8 cellular contexts compared by ENCODE assay signal in the genomic region with DNA sequence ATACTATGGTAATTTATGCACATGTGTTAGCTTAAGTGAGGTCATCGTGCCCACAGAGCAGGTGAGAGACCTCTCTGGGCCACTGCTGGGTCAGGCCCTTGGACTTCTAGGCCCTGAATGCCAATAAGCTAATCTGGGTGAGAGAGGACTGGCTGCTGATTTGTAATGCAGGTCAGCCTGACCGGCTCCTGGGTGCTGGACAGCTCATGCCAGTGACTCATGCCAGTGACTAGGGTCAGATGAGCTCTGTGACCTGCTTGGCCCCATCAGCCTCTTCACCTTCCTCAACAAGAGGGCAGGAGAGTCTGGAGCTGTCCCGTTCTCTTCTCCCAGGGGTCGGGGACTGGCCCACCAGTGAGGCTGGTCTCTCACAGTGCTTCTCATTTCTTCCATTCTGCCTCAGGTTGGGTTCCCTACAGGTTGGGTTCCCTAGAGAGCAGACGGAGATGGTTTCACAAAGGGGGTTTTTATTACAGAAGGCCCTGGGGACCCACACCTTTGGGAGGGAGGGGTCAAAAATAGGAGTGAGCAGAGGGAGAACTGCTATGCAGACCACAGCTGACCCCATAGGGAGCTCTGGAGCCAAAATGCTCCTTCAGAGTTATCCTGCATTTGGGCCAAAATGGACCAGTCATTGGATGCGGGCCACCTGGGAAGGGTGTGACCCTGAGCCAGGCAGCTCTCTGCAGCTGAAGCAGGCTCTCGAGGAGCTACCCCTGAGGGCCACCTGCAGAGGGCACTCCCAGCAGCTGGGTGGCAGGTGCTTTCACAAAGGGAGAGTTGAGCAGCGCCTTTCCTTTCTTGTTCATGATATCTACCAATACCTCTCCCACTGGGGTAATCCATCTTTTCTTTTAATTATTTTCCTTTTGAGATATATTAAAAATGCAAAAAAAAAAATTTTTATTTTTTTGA. TPM values are rescaled to one million over a fixed set of nuclear protein-coding genes. Genes with fewer than 3 reads are reported as not detected.
DNase-seq lines count a peak whose midpoint lies in the region; TF ChIP-seq lines count a peak whose summit lies in the region.

No MANE protein-coding gene starts in this region.

- peaks cover 2 to 51% (median 37%) of the 10 kb centered on the region in 5 donors for H3K4me1 ChIP-seq in subcutaneous abdominal adipose tissue (ENCODE audit: control insufficient read depth in 5 of 5, insufficient read depth in 5 of 5, low read length in 5 of 5)
- peaks cover 28% of the 10 kb centered on the region for H3K4me1 ChIP-seq in suprapubic skin

- peak; percentile 32 for DNase-seq in stimulated activated CD4-positive, alpha-beta T cell treated with anti-CD3 and anti-CD28 coated beads, Interleukin-15, amount 100 ng/mL, for 24 hours
- DNase-seq in stimulated activated CD4-positive, alpha-beta T cell treated with anti-CD3 and anti-CD28 coated beads, Interleukin-12 subunit alpha, Interleukin-12 subunit beta, amount 100 ng/mL, for 4 hours: no peak
- DNase-seq in NCI-H510A (lab: John Stamatoyannopoulos, UW): peak; percentile 65
- peak; percentile 54 for DNase-seq in amniotic epithelial cell (ENCODE audit: low read depth)
- no peak for DNase-seq in NCI-H2227 (lab: John Stamatoyannopoulos, UW; ENCODE audit: unreplicated experiment)
- no peak for DNase-seq in suprapubic skin (ENCODE audit: low spot score in 2 of 2)
- no peak for DNase-seq in mesenteric fat pad (ENCODE audit: low spot score)

- no peak for TF ChIP-seq POLR2A in suprapubic skin (IDR thresholded peaks at IDR 0.05)

- 62% methylated on average over 6 of the region's 8 CpGs for WGBS in suprapubic skin

- H3K36me3 ChIP-seq in subcutaneous abdominal adipose tissue (ENCODE audit: control insufficient read depth in 5 of 5, insufficient read depth in 5 of 5, low read length in 5 of 5): no peaks in the 10 kb centered on the region
- H3K36me3 ChIP-seq in suprapubic skin: no peaks in the 10 kb centered on the region

- H3K9me3 ChIP-seq in subcutaneous abdominal adipose tissue (ENCODE audit: control insufficient read depth in 5 of 5, low read length in 5 of 5): no peaks in the 10 kb centered on the region
- H3K9me3 ChIP-seq in suprapubic skin: no peaks in the 10 kb centered on the region

- H3K4me3 ChIP-seq in subcutaneous abdominal adipose tissue (ENCODE audit: low read depth in 1 of 5, low read length in 5 of 5): no peak overlapping the region
- no peak overlapping the region for H3K4me3 ChIP-seq in suprapubic skin

- no peak for TF ChIP-seq CTCF in suprapubic skin (IDR thresholded peaks at IDR 0.05)

- no peak for TF ChIP-seq EP300 in suprapubic skin (IDR thresholded peaks at IDR 0.05)

- H3K27me3 ChIP-seq in subcutaneous abdominal adipose tissue (ENCODE audit: control insufficient read depth in 5 of 5, insufficient read depth in 4 of 5, low read length in 5 of 5) (peaks cover 0 to 2% (median 0%) of the 10 kb centered on the region in 5 donors), suprapubic skin (peaks cover 19% of the 10 kb centered on the region)

- H3K9ac ChIP-seq in subcutaneous abdominal adipose tissue (ENCODE audit: low read length in 5 of 5): peak overlapping the region in 2 of 5 donors; percentile 22 to 52

- H3K27ac ChIP-seq in subcutaneous abdominal adipose tissue (ENCODE audit: low read depth, low read length) (peak overlapping the region; percentile 82), suprapubic skin (no peak overlapping the region)

RNA-seq across cellular contexts. Expression of a gene that starts 2.2 kb away (rescaled TPM):
- 1 to 10 TPM in 1 of 4 donors, not detected in 3; 2.0 TPM for total RNA-seq in suprapubic skin
- total RNA-seq in mesenteric fat pad: 1.5 TPM

RNA-seq across cellular contexts. Expression of a gene that starts 15.3 kb away (rescaled TPM):
- total RNA-seq in suprapubic skin: not detected
- 0.96 TPM for total RNA-seq in mesenteric fat pad

RNA-seq across cellular contexts. Expression of a gene that starts 23.4 kb away (rescaled TPM):
- total RNA-seq in suprapubic skin (10 to 100 TPM; 38.5 to 59.4 (median 53.7) TPM), mesenteric fat pad (36.5 TPM)

RNA-seq across cellular contexts. Expression of a gene that starts 25.8 kb away (rescaled TPM):
- under 1 TPM in 2 of 4 donors, not detected in 2; 0.83 TPM for total RNA-seq in suprapubic skin
- not detected for total RNA-seq in mesenteric fat pad

Comparison
In these comparisons a context has a peak if more than half of its experiments do, and no peak if none do; other contexts are left out.
1. DNase-seq: peak in stimulated activated CD4-positive, alpha-beta T cell treated with anti-CD3 and anti-CD28 coated beads, Interleukin-15, amount 100 ng/mL, for 24 hours (single experiment), NCI-H510A (single experiment) and amniotic epithelial cell (single experiment); none in stimulated activated CD4-positive, alpha-beta T cell treated with anti-CD3 and anti-CD28 coated beads, Interleukin-12 subunit alpha, Interleukin-12 subunit beta, amount 100 ng/mL, for 4 hours (single experiment), NCI-H2227 (single experiment), suprapubic skin (0 of 2) and mesenteric fat pad (single experiment).